In genomic region chrX:132218100-132218807, GRCh38 we compare ENCODE assay signal across 8 cellular contexts. TPM values are rescaled to one million over a fixed set of nuclear protein-coding genes. Genes with fewer than 3 reads are reported as not detected.
DNase-seq lines count a peak whose midpoint lies in the region; ATAC-seq, FAIRE-seq and TF ChIP-seq lines count a peak whose summit lies in the region.

No MANE protein-coding gene starts in this region.

- DNase-seq in D721Med (ENCODE audit: insufficient read length, low spot score) (peak; percentile 52), activated T-cell treated with anti-CD3 and anti-CD28 coated beads for 24 hours (ENCODE audit: low read depth) (peak; percentile 73)
- peak; percentile 80 for DNase-seq in stimulated activated CD8-positive, alpha-beta memory T cell treated with anti-CD3 and anti-CD28 coated beads, Interleukin-4, amount 100 ng/mL, for 48 hours

- no peak for FAIRE-seq in D721Med (lab: Jason Lieb, UNC)

- H3K79me2 ChIP-seq in OCI-LY3 (ENCODE audit: low read length), result peaks cover 41% of the 10 kb centered on the region

- WGBS in HUES64, result under 1% methylated on average over 45 of the region's 45 CpGs
- WGBS in esophagus, 2 donors, result 0 to 22% methylated on average over 43 to 45 of the region's 45 CpGs

- TF ChIP-seq CTCF in D721Med (IDR thresholded peaks at IDR 0.05; ENCODE audit: insufficient read depth, missing control alignments) (no peak), OCI-LY3 (IDR thresholded peaks at IDR 0.05; ENCODE audit: low read depth, low read length) (no peak)

- H3K9ac ChIP-seq in HUES64 (ENCODE audit: low read depth, low read length), result peak overlapping the region; percentile 68
- peak overlapping the region; percentile 94 for H3K9ac ChIP-seq in OCI-LY3 (ENCODE audit: low read length)
- H3K9ac ChIP-seq in muscle layer of colon (ENCODE audit: low read length), result peak overlapping the region; percentile 71

- H3K4me2 ChIP-seq in OCI-LY3 (ENCODE audit: low read length), result peak overlapping the region; percentile 86

- H3K4me1 ChIP-seq in HUES64 (ENCODE audit: insufficient read depth, low read length) (peaks cover 8% of the 10 kb centered on the region), OCI-LY3 (ENCODE audit: low read length) (peaks cover 25% of the 10 kb centered on the region), esophagus (ENCODE audit: control insufficient read depth in 2 of 2, insufficient read depth in 2 of 2, low read length in 1 of 2) (no peaks in the 10 kb centered on the region), muscle layer of colon (ENCODE audit: insufficient read depth, low read length) (peaks cover 16% of the 10 kb centered on the region)

- H3K27ac ChIP-seq in HUES64 (ENCODE audit: low read depth, low read length) (peak overlapping the region; percentile 74; the same call in 1 of the 2 replicates), OCI-LY3 (ENCODE audit: low read length) (peak overlapping the region; percentile 84), esophagus (ENCODE audit: low read depth in 2 of 2, low read length in 1 of 2) (peak overlapping the region; percentile 92 to 99), muscle layer of colon (ENCODE audit: low read depth, low read length) (peak overlapping the region; percentile 72)

- H3K27me3 ChIP-seq in HUES64 (ENCODE audit: insufficient read depth, low read length) (no peaks in the 10 kb centered on the region), OCI-LY3 (ENCODE audit: low read depth, low read length) (no peaks in the 10 kb centered on the region), esophagus (ENCODE audit: control insufficient read depth in 1 of 2, insufficient read depth in 2 of 2, low read length in 2 of 2) (no peaks in the 10 kb centered on the region), muscle layer of colon (ENCODE audit: control insufficient read depth in 1 of 2, insufficient read depth in 2 of 2, low read length in 2 of 2) (no peaks in the 10 kb centered on the region)

- peak; percentile 50 for ATAC-seq in GM21515 (IDR thresholded peaks at IDR 0.05; ENCODE audit: unreplicated experiment)

- H4K20me1 ChIP-seq in OCI-LY3 (ENCODE audit: insufficient read depth, low read length), result peaks cover 4% of the 10 kb centered on the region; the same call in 1 of the 2 replicates

- H3K36me3 ChIP-seq in HUES64 (ENCODE audit: insufficient read depth, low read length) (peaks cover 15% of the 10 kb centered on the region), OCI-LY3 (replicated peaks; ENCODE audit: low read depth, low read length) (peaks cover 13% of the 10 kb centered on the region), esophagus (ENCODE audit: control insufficient read depth in 2 of 2, insufficient read depth in 2 of 2, low read length in 1 of 2) (no peaks in the 10 kb centered on the region), muscle layer of colon (ENCODE audit: insufficient read depth, low read length) (peaks cover 5% of the 10 kb centered on the region)

- H3K9me3 ChIP-seq in HUES64 (ENCODE audit: insufficient read depth, low read depth, low read length), result no peaks in the 10 kb centered on the region
- H3K9me3 ChIP-seq in OCI-LY3 (ENCODE audit: insufficient read depth, low read length), result no peaks in the 10 kb centered on the region
- H3K9me3 ChIP-seq in esophagus (ENCODE audit: control insufficient read depth in 2 of 2, insufficient read depth in 1 of 2, low read depth in 1 of 2, low read length in 1 of 2), result no peaks in the 10 kb centered on the region
- H3K9me3 ChIP-seq in muscle layer of colon (ENCODE audit: low read length), result no peaks in the 10 kb centered on the region

- H3K4me3 ChIP-seq in HUES64 (ENCODE audit: low read length), result peak overlapping the region; percentile 93
- H3K4me3 ChIP-seq in OCI-LY3 (ENCODE audit: low read length), result peak overlapping the region; percentile 94
- H3K4me3 ChIP-seq in esophagus (ENCODE audit: low read depth in 1 of 2, low read length in 2 of 2), result peak overlapping the region; percentile 56 to 82
- peak overlapping the region; percentile 39 to 75 for H3K4me3 ChIP-seq in muscle layer of colon (ENCODE audit: low read depth in 1 of 2, low read length in 2 of 2)

- H2AFZ ChIP-seq in OCI-LY3 (ENCODE audit: low read depth, low read length), result peak overlapping the region; percentile 85

RNA-seq across cellular contexts. Expression of gene RAP2C, which starts 1.0 kb away (rescaled TPM):
- polyA plus RNA-seq in HUES64 (2013, experiment 1 of 2), result 21.3 TPM
- polyA plus RNA-seq in HUES64 (2013, experiment 2 of 2), result 22.4 TPM
- 10 to 100 TPM; 12.8 to 13.0 TPM for polyA plus RNA-seq in esophagus

Comparison
In these comparisons a context has a peak if more than half of its experiments do, and no peak if none do; other contexts are left out.
1. Peak in every context shown above with its lines: DNase-seq, ATAC-seq, H3K4me3 ChIP-seq and H3K27ac ChIP-seq.